Comparison of ENCODE assay signal across 1 cellular context in the genomic region with DNA sequence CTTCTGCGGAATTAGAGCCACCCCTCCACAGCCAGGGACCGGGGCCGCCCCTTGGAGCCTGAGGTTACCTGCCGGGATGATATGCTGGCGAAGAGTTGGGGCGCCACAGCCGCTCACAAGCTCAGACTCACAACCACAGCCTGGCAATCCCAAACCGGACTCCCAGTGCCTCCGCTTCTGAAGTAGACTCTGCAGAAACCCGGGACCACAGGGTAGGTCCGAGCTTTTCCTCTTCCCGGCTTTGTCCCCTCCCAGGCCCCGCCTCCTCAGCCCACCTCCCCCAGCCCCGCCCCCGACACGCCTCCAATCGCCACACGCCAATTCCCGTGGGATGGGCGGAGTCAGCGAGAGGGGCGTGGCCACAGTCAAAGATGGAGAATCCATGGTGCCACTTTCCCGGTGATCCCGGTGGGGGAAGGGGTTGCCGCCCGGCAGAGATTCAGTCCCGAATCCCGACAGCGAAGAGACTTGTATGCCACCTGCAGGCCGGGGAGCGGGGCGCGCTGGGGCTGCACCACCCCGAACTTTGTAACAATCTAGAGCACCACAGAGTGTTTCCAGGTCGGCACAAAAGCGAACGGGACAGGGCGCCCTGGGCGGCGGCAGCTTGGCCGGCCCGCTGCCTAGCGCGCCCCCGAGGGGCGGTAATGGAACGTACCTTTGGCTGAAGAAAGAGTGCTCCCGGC.
A peak's percentile ranks its signal among the peaks of the same experiment; 100 is the strongest.
TF ChIP-seq lines count a peak whose summit lies in the region.

Gene IDH1, minus strand, starts transcription at position 201 of the 686 bp plus-strand sequence. CDS start 3,520 bp downstream, outside the sequence.

TF ChIP-seq in HepG2, 621 proteins besides CTCF, POLR2A, EP300 and RAD21 (continued from another document and continues in another):
- TF ChIP-seq, protein P1, sequence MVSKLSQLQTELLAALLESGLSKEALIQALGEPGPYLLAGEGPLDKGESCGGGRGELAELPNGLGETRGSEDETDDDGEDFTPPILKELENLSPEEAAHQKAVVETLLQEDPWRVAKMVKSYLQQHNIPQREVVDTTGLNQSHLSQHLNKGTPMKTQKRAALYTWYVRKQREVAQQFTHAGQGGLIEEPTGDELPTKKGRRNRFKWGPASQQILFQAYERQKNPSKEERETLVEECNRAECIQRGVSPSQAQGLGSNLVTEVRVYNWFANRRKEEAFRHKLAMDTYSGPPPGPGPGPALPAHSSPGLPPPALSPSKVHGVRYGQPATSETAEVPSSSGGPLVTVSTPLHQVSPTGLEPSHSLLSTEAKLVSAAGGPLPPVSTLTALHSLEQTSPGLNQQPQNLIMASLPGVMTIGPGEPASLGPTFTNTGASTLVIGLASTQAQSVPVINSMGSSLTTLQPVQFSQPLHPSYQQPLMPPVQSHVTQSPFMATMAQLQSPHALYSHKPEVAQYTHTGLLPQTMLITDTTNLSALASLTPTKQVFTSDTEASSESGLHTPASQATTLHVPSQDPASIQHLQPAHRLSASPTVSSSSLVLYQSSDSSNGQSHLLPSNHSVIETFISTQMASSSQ (IDR thresholded peaks at IDR 0.05; ENCODE audit: low read depth): no peak
- TF ChIP-seq, protein P1 (CRISPR knock-in tag; IDR thresholded peaks at IDR 0.05; ENCODE audit: borderline replicate concordance): peak; percentile 8
- TF ChIP-seq BCL6 (CRISPR knock-in tag; IDR thresholded peaks at IDR 0.05) (peak; percentile 28; the same call in 1 of the 2 replicates), U2AF1 (optimal IDR thresholded peaks at IDR 0.05; ENCODE audit: low read depth, low read length) (no peak), TFE3 (CRISPR knock-in tag; IDR thresholded peaks at IDR 0.05) (peak; percentile 45; the same call in 1 of the 2 replicates), IKZF1 (IDR thresholded peaks at IDR 0.05) (no peak), MEIS1 (CRISPR knock-in tag; IDR thresholded peaks at IDR 0.05; ENCODE audit: borderline replicate concordance) (peak; percentile 60; the same call in 1 of the 2 replicates), HINFP (CRISPR knock-in tag; IDR thresholded peaks at IDR 0.05; ENCODE audit: low read depth) (no peak), SNAPC4 (CRISPR knock-in tag; IDR thresholded peaks at IDR 0.05) (0 out of 2 replicates have a peak, but pooled peaks have one; percentile 38), ZBTB1 (CRISPR knock-in tag; IDR thresholded peaks at IDR 0.05; ENCODE audit: borderline replicate concordance) (no peak; the same call in 1 of the 2 replicates), ZFAT (CRISPR knock-in tag; conservative IDR thresholded peaks at IDR 0.05) (no peak; the same call in 1 of the 2 replicates), PAX8 (CRISPR knock-in tag; IDR thresholded peaks at IDR 0.05; ENCODE audit: borderline replicate concordance) (no peak; the same call in 1 of the 2 replicates), MLLT10 (CRISPR knock-in tag; IDR thresholded peaks at IDR 0.05) (no peak), SP5 (CRISPR knock-in tag; IDR thresholded peaks at IDR 0.05; ENCODE audit: borderline replicate concordance, low read depth) (no peak; the same call in 1 of the 2 replicates), GMEB1 (CRISPR knock-in tag; IDR thresholded peaks at IDR 0.05; ENCODE audit: borderline replicate concordance) (peak; percentile 29; the same call in 1 of the 2 replicates), JDP2 (CRISPR knock-in tag; IDR thresholded peaks at IDR 0.05; ENCODE audit: borderline replicate concordance) (no peak), KAT2B (IDR thresholded peaks at IDR 0.05; ENCODE audit: borderline replicate concordance, low read depth, low read length) (no peak), ARHGAP35 (CRISPR knock-in tag; IDR thresholded peaks at IDR 0.05; ENCODE audit: borderline replicate concordance) (0 out of 2 replicates have a peak, but pooled peaks have one; percentile 23), JUNB (CRISPR knock-in tag; IDR thresholded peaks at IDR 0.05; ENCODE audit: borderline replicate concordance) (no peak), RFX1 (IDR thresholded peaks at IDR 0.05) (no peak), HOXA5 (CRISPR knock-in tag; IDR thresholded peaks at IDR 0.05) (peak; percentile 86), ZNF446 (CRISPR knock-in tag; IDR thresholded peaks at IDR 0.05) (0 out of 2 replicates have a peak, but pooled peaks have one; percentile 1), TEAD2 (CRISPR knock-in tag; IDR thresholded peaks at IDR 0.05) (0 out of 2 replicates have a peak, but pooled peaks have one; percentile 37), RAD51 (IDR thresholded peaks at IDR 0.05; ENCODE audit: borderline replicate concordance) (no peak), ZNF720 (CRISPR knock-in tag; IDR thresholded peaks at IDR 0.05) (no peak), ZNF20 (CRISPR knock-in tag; IDR thresholded peaks at IDR 0.05) (no peak), RARA (CRISPR knock-in tag; IDR thresholded peaks at IDR 0.05) (no peak; the same call in 1 of the 2 replicates), ZMYM3 (CRISPR knock-in tag; IDR thresholded peaks at IDR 0.05) (peak; percentile 16; the same call in 1 of the 2 replicates), ZNF660 (CRISPR knock-in tag; IDR thresholded peaks at IDR 0.05; ENCODE audit: borderline replicate concordance, low read depth) (no peak), FOSL2 (CRISPR knock-in tag; IDR thresholded peaks at IDR 0.05) (peak; percentile 42), ZNF790 (CRISPR knock-in tag; IDR thresholded peaks at IDR 0.05; ENCODE audit: borderline replicate concordance) (peak; percentile 22; the same call in 1 of the 2 replicates), ZNF704 (CRISPR knock-in tag; IDR thresholded peaks at IDR 0.05; ENCODE audit: borderline replicate concordance) (peak; percentile 88), JARID2 (CRISPR knock-in tag; IDR thresholded peaks at IDR 0.05; ENCODE audit: insufficient replicate concordance) (peak; percentile 39), TCF7L2 (IDR thresholded peaks at IDR 0.05; ENCODE audit: low read depth, low read length) (no peak), PRPF4 (IDR thresholded peaks at IDR 0.05; ENCODE audit: low read depth, low read length, poor library complexity, severe bottlenecking) (no peak)
- TF ChIP-seq, protein P2, sequence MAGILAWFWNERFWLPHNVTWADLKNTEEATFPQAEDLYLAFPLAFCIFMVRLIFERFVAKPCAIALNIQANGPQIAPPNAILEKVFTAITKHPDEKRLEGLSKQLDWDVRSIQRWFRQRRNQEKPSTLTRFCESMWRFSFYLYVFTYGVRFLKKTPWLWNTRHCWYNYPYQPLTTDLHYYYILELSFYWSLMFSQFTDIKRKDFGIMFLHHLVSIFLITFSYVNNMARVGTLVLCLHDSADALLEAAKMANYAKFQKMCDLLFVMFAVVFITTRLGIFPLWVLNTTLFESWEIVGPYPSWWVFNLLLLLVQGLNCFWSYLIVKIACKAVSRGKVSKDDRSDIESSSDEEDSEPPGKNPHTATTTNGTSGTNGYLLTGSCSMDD (CRISPR knock-in tag; IDR thresholded peaks at IDR 0.05): no peak
- TF ChIP-seq, protein P3, sequence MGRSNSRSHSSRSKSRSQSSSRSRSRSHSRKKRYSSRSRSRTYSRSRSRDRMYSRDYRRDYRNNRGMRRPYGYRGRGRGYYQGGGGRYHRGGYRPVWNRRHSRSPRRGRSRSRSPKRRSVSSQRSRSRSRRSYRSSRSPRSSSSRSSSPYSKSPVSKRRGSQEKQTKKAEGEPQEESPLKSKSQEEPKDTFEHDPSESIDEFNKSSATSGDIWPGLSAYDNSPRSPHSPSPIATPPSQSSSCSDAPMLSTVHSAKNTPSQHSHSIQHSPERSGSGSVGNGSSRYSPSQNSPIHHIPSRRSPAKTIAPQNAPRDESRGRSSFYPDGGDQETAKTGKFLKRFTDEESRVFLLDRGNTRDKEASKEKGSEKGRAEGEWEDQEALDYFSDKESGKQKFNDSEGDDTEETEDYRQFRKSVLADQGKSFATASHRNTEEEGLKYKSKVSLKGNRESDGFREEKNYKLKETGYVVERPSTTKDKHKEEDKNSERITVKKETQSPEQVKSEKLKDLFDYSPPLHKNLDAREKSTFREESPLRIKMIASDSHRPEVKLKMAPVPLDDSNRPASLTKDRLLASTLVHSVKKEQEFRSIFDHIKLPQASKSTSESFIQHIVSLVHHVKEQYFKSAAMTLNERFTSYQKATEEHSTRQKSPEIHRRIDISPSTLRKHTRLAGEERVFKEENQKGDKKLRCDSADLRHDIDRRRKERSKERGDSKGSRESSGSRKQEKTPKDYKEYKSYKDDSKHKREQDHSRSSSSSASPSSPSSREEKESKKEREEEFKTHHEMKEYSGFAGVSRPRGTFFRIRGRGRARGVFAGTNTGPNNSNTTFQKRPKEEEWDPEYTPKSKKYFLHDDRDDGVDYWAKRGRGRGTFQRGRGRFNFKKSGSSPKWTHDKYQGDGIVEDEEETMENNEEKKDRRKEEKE (IDR thresholded peaks at IDR 0.05): no peak
